ENCODE assay signal across 8 cellular contexts in genomic region chr12:65825573-65826512, GRCh38. TPM values are rescaled to one million over a fixed set of nuclear protein-coding genes. Genes with fewer than 3 reads are reported as not detected.
DNase-seq lines count a peak whose midpoint lies in the region; ATAC-seq and TF ChIP-seq lines count a peak whose summit lies in the region.

No MANE protein-coding gene starts in this region.

- intact Hi-C loops in right lobe of liver (cut with DNase I) = no loop called here
- intact Hi-C loops in thyroid gland (cut with DNase I) = no loop called here

- no peak overlapping the region for H3K27ac ChIP-seq in right lobe of liver
- H3K27ac ChIP-seq in thyroid gland = no peak overlapping the region

- DNase-seq in GM04504 (ENCODE audit: low read depth) (peak; percentile 16), LHCN-M2 (ENCODE audit: low read depth) (peak; percentile 34), choroid plexus epithelial cell (ENCODE audit: low read depth) (peak; percentile 52), right lobe of liver (peak; percentile 37 to 63 (median 47)), thyroid gland (peak; percentile 29 to 39), NCI-H345 treated with DMSO at 0.1 percent for 48 hours (lab: John Stamatoyannopoulos, UW; ENCODE audit: unreplicated experiment) (no peak)

- no peaks in the 10 kb centered on the region for H3K36me3 ChIP-seq in right lobe of liver
- H3K36me3 ChIP-seq in thyroid gland = no peaks in the 10 kb centered on the region

- ATAC-seq in right lobe of liver = peak; percentile 39 to 49 (median 46)
- ATAC-seq in HG03095 (IDR thresholded peaks at IDR 0.05; ENCODE audit: unreplicated experiment) = no peak
- ATAC-seq in GM21390 (IDR thresholded peaks at IDR 0.05; ENCODE audit: unreplicated experiment) = no peak

- H3K27me3 ChIP-seq in right lobe of liver = peaks cover 10 to 19% of the 10 kb centered on the region in 2 donors
- H3K27me3 ChIP-seq in thyroid gland = peaks cover 33% of the 10 kb centered on the region

- 1% methylated on average over 31 of the region's 85 CpGs for WGBS in right lobe of liver (ENCODE audit: insufficient coverage, low coverage, low lambda C conversion rate, missing lambda C conversion rate)
- WGBS in thyroid gland, 2 donors = 1% methylated on average over 32 to 36 of the region's 85 CpGs

- H3K9me3 ChIP-seq in right lobe of liver (no peaks in the 10 kb centered on the region), thyroid gland (no peaks in the 10 kb centered on the region)

- TF ChIP-seq CTCF in choroid plexus epithelial cell (conservative IDR thresholded peaks at IDR 0.05; ENCODE audit: low read depth, low read length) (no peak), right lobe of liver (IDR thresholded peaks at IDR 0.05) (no peak), thyroid gland (IDR thresholded peaks at IDR 0.05) (no peak)

- H3K4me1 ChIP-seq in right lobe of liver (peaks cover 0 to 24% (median 3%) of the 10 kb centered on the region in 4 donors), thyroid gland (peaks cover 19 to 28% of the 10 kb centered on the region in 2 donors)

- TF ChIP-seq POLR2A in right lobe of liver (IDR thresholded peaks at IDR 0.05) = no peak
- no peak for TF ChIP-seq POLR2A in thyroid gland (IDR thresholded peaks at IDR 0.05)

- H3K4me3 ChIP-seq in choroid plexus epithelial cell (ENCODE audit: low read depth, low read length) (peak overlapping the region; percentile 85), right lobe of liver (peak overlapping the region; percentile 37 to 48 (median 40)), thyroid gland (replicated peaks in 1 of 3) (peak overlapping the region; percentile 1 to 42 (median 39))

RNA-seq across cellular contexts. Expression of gene HMGA2, which starts 1.6 kb away (rescaled TPM):
- total RNA-seq in LHCN-M2 (2014; rRNA removed) (51.0 and 53.2 TPM in 2 replicates), right lobe of liver (under 1 TPM in 1 of 6 experiments, not detected in 5; 0.04 TPM), thyroid gland (under 1 TPM; 0.22 to 0.83 (median 0.42) TPM)
- 23.8 TPM for polyA plus RNA-seq in LHCN-M2 (2012)

Comparison
In these comparisons a context has a peak if more than half of its experiments do, and no peak if none do; other contexts are left out.
1. ATAC-seq: peak in right lobe of liver (4 of 4); none in HG03095 (single experiment) and GM21390 (single experiment).
2. RNA of gene HMGA2, which starts 1.6 kb away (total RNA-seq): 51.0 to 53.2 TPM in LHCN-M2; 0.22 to 0.83 TPM in thyroid gland and 0.04 TPM in right lobe of liver; every median in the first group is over 10 times any median in the second.
3. Peak in every context shown above with its lines, with median percentiles within 50 percentile points of each other: H3K4me3 ChIP-seq.